ENCODE assay signal across 8 cellular contexts in the genomic region with DNA sequence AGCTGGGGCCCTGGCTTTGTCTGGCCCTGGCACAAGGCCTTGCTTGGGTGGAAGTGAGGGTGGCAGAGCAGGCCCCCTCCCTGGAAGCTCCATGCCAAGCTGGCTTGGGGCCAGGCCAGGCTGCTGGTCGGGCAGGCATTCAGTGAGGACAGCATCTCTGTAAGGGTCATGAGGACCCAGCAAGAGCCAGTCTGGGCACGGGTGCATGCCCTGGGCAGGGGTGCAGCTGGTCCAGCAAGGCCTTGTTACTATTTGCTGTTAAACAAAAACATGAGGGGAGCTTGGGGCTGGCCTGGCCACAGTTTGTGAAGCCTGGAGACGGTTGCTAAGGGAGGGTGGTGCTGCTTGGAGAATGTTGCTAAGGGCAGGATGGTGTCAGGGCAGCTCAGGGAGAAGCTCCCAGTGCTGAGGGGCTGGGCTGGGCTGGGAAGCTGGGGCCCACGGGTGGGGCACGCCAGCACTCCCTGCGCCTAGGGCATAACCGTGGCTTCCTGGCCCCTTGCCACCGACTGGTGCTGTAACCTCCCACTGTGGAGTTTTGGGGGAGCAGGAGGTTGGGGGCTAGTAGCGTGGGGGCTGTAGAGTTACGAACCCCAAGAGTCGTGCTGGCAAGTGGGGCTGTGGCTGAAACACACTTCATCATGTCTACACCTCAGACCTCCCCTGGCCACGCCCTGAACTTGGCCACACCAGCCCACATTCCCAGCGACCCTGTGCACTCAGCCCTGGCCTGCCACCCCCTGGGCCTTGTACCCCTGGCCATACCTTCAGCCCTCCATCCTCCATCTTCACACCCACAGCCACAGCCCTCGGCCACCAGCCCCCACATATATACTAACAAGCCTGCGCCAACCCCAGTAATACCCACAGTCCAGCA. TPM values are rescaled to one million over a fixed set of nuclear protein-coding genes. Genes with fewer than 3 reads are reported as not detected.
A peak's percentile ranks its signal among the peaks of the same experiment; 100 is the strongest.
DNase-seq lines count a peak whose midpoint lies in the region; ATAC-seq and TF ChIP-seq lines count a peak whose summit lies in the region.
"Had no signal": no experiment of that assay in that cellular context is flagged by ENCODE, and none has a peak within 500 bp of the region (broad histone marks: within the 10 kb centered on the region; RNA-seq: fewer than 3 reads in every experiment).

No MANE protein-coding gene starts in this region.

- peaks cover 5 to 68% (median 40%) of the 10 kb centered on the region in 12 donors for H3K4me1 ChIP-seq in heart left ventricle

- 56 to 79% (median 75%) methylated on average over 7 to 15 of the region's 15 CpGs for WGBS in heart left ventricle, 4 donors

- H3K36me3 ChIP-seq in heart left ventricle: no peaks in the 10 kb centered on the region

- intact Hi-C loops in heart left ventricle (cut with DNase I): loop anchor here in 6 of 10 donors (10.0 kb wide), 3 partner anchors 47 to 127 kb away; no protein-coding TSS in a partner anchor
- intact Hi-C loops in posterior cingulate gyrus (cut with DNase I): no loop called here

- H3K27ac ChIP-seq in heart left ventricle: peak overlapping the region in 3 of 12 donors; percentile 13 to 82 (median 79)

- DNase-seq in GM20000 (ENCODE audit: low spot score) (peak; percentile 21), NCI-H748 (lab: John Stamatoyannopoulos, UW; ENCODE audit: unreplicated experiment) (peak; percentile 67), heart left ventricle (peak in 2 of 5 donors; percentile 25 to 47), posterior cingulate gyrus (peak; percentile 89 to 99 (median 93)), GM19240 (ENCODE audit: insufficient read length, low spot score) (no peak), OCI-M2 (lab: John Stamatoyannopoulos, UW; ENCODE audit: unreplicated experiment) (no peak)
- no peak for DNase-seq in activated CD4-positive, alpha-beta T cell treated with anti-CD3 and anti-CD28 coated beads for 4 hours
- DNase-seq: naive thymus-derived CD4-positive, alpha-beta T cell had no signal

- peak overlapping the region in 9 of 12 donors; percentile 41 to 67 (median 57) for H3K4me3 ChIP-seq in heart left ventricle

- peaks cover 0 to 28% (median 5%) of the 10 kb centered on the region in 9 donors for H3K27me3 ChIP-seq in heart left ventricle

- TF ChIP-seq POLR2A in heart left ventricle (IDR thresholded peaks at IDR 0.05): no peak

- ATAC-seq in heart left ventricle: no peak

- TF ChIP-seq CTCF in GM20000 (IDR thresholded peaks at IDR 0.05; ENCODE audit: extremely low read depth, missing control alignments) (no peak), heart left ventricle (IDR thresholded peaks at IDR 0.05) (no peak)

- no peaks in the 10 kb centered on the region for H3K9me3 ChIP-seq in heart left ventricle

RNA-seq across cellular contexts. Expression of a gene that starts 1.6 kb away (rescaled TPM):
- total RNA-seq in heart left ventricle: 10 to 100 TPM in 5 of 9 donors, 1 to 10 TPM in 4; 7.0 to 17.0 (median 10.2) TPM
- 10 to 100 TPM; 13.4 to 20.1 TPM for polyA plus RNA-seq in heart left ventricle

RNA-seq across cellular contexts. Expression of a gene that starts 24.6 kb away (rescaled TPM):
- total RNA-seq in heart left ventricle: 10 to 100 TPM in 1 of 9 donors, 1 to 10 TPM in 8; 3.5 to 11.6 (median 5.4) TPM
- 1 to 10 TPM; 2.7 to 5.1 TPM for polyA plus RNA-seq in heart left ventricle
- polyA plus RNA-seq: naive thymus-derived CD4-positive, alpha-beta T cell had no signal

RNA-seq across cellular contexts. Expression of a gene that starts 39.3 kb away (rescaled TPM):
- under 1 TPM in 8 of 9 donors, not detected in 1; 0.32 to 1.00 (median 0.59) TPM for total RNA-seq in heart left ventricle
- under 1 TPM; 0.15 to 0.26 TPM for polyA plus RNA-seq in heart left ventricle
- polyA plus RNA-seq: naive thymus-derived CD4-positive, alpha-beta T cell had no signal

Comparison
In these comparisons a context has a peak if more than half of its experiments do, and no peak if none do; other contexts are left out.
1. DNase-seq: peak in GM20000 (single experiment), NCI-H748 (single experiment) and posterior cingulate gyrus (10 of 10); none in GM19240 (single experiment), activated CD4-positive, alpha-beta T cell treated with anti-CD3 and anti-CD28 coated beads for 4 hours (0 of 2) and OCI-M2 (single experiment).